ENCODE assay signal across 28 cellular contexts in genomic region chr12:108179305-108179704, GRCh38. TPM values are rescaled to one million over a fixed set of nuclear protein-coding genes. Genes with fewer than 3 reads are reported as not detected.
DNase-seq lines count a peak whose midpoint lies in the region; ATAC-seq, FAIRE-seq and TF ChIP-seq lines count a peak whose summit lies in the region.
"Had no signal": no experiment of that assay in that cellular context is flagged by ENCODE, and none has a peak within 500 bp of the region (broad histone marks: within the 10 kb centered on the region; RNA-seq: fewer than 3 reads in every experiment).

No MANE protein-coding gene starts in this region.

- no peak overlapping the region for H3K18ac ChIP-seq in H1 (ENCODE audit: extremely low read depth, low read length)

- no peak overlapping the region for H4K5ac ChIP-seq in H1 (ENCODE audit: insufficient read length, low read depth, low read length)

- TF ChIP-seq CTCF in HEK293 (tag by site-specific recombination; IDR thresholded peaks at IDR 0.05) (no peak), K562 (IDR thresholded peaks at IDR 0.05 in 2 of 3, conservative IDR thresholded peaks at IDR 0.05 in 1 of 3; ENCODE audit: insufficient read depth in 2 of 3, low read depth in 1 of 3, low read length in 3 of 3) (no peak), H1 (IDR thresholded peaks at IDR 0.05; ENCODE audit: control extremely low read depth in 1 of 3, insufficient read depth in 1 of 3, low read depth in 1 of 3, low read length in 3 of 3) (no peak)

- H2BK5ac ChIP-seq in H1 (ENCODE audit: low read depth, low read length) = no peak overlapping the region

- H3K9me3 ChIP-seq in HEK293 (ENCODE audit: control insufficient read depth, insufficient read depth, low read depth, low read length) (no peaks in the 10 kb centered on the region), K562 (replicated peaks; ENCODE audit: control insufficient read depth, insufficient read depth, low read depth, low read length) (no peaks in the 10 kb centered on the region), H1 (ENCODE audit: insufficient read depth in 2 of 2, low read depth in 1 of 2, low read length in 1 of 2) (peaks cover 0 to 4% of the 10 kb centered on the region in 2 experiments)
- H3K9me3 ChIP-seq: BE2C, BLaER1 had no signal

- ATAC-seq in K562 = no peak
- ATAC-seq: GM12878 had no signal

- no peak overlapping the region for H3K56ac ChIP-seq in H1 (replicated peaks; ENCODE audit: insufficient read length, low read depth, low read length)

- no peak overlapping the region for H3K4me2 ChIP-seq in K562 (ENCODE audit: insufficient read depth, low read length)
- H3K4me2 ChIP-seq in H1 (ENCODE audit: insufficient read depth in 1 of 2, low read depth in 2 of 2, low read length in 2 of 2) = no peak overlapping the region
- H3K4me2 ChIP-seq: BLaER1 had no signal

- CTCF ChIA-PET in HEK293 (lab: Yijun Ruan, JAX) (no interaction called here), K562 (lab: Yijun Ruan, JAX; ENCODE audit: low intra/inter-chr PET ratio) (no interaction called here), H1 (lab: Charles Lee; ENCODE audit: partially characterized antibody) (interaction anchor here (0.8 to 4.6 kb wide), 4 partner anchors 10 to 116 kb away, joined by 4 to 24 read pairs (median 13); partner anchors contain the start of gene WSCD2)

- no peaks in the 10 kb centered on the region for H3K23me2 ChIP-seq in H1 (ENCODE audit: low read depth, low read length)

- intact Hi-C loops in K562 (cut with micrococcal nuclease) = no loop called here
- intact Hi-C loops in head of caudate nucleus (cut with DNase I) = no loop called here

- POLR2A ChIA-PET in HEK293 (lab: Yijun Ruan, JAX) = no interaction called here
- POLR2A ChIA-PET in K562 (lab: Yijun Ruan, JAX) = no interaction called here
- POLR2A ChIA-PET in H1 (lab: Charles Lee; ENCODE audit: partially characterized antibody) = no interaction called here

- no peak overlapping the region for H2BK120ac ChIP-seq in H1 (replicated peaks; ENCODE audit: low read depth, low read length)

- no peak overlapping the region for H3K4me3 ChIP-seq in HEK293 (ENCODE audit: low read depth, low read length)
- H3K4me3 ChIP-seq in K562 = no peak overlapping the region
- H3K4me3 ChIP-seq in H1 (ENCODE audit: extremely low read depth in 1 of 4, insufficient read depth in 2 of 4, low read depth in 3 of 4, low read length in 4 of 4) = no peak overlapping the region
- H3K4me3 ChIP-seq: BLaER1, GM12878 had no signal

- H2AK5ac ChIP-seq in H1 (ENCODE audit: low read depth, low read length) = no peak overlapping the region

- H2BK15ac ChIP-seq in H1 (ENCODE audit: low read length) = no peak overlapping the region

- DNase-seq in K562 (ENCODE audit: extremely low read depth in 1 of 4, low spot score in 3 of 4) = no peak
- DNase-seq in H1 (ENCODE audit: low read depth in 1 of 2, low spot score in 2 of 2) = no peak
- DNase-seq in SKM-1 (lab: John Stamatoyannopoulos, UW; ENCODE audit: unreplicated experiment) = no peak
- no peak for DNase-seq in head of caudate nucleus
- DNase-seq: 8988T; ACHN; BE2C; C1 segment of cervical spinal cord; CD4-positive, alpha-beta memory T cell; CD4-positive, CD25-positive, alpha-beta regulatory T cell; CD8-positive, alpha-beta memory T cell; COR-L47; DMS 273 treated with DMSO at 0.1 percent for 48 hours; DMS153; DMS53; DMS79; DND-41; EL; GDM1 had no signal

- no TSS peak for BruUV-seq in K562 (replicated peaks; lab: Mats Ljungman, UMichigan)

- H3K27me3 ChIP-seq in K562 (ENCODE audit: control insufficient read depth in 2 of 2, insufficient read depth in 2 of 2, low read length in 2 of 2) (peaks cover 0 to 5% of the 10 kb centered on the region in 2 experiments; a peak in 2 of 5 replicates), H1 (replicated peaks in 1 of 4; ENCODE audit: control insufficient read depth in 3 of 4, extremely low read depth in 1 of 4, insufficient read depth in 3 of 4, low read length in 3 of 4) (no peaks in the 10 kb centered on the region)
- H3K27me3 ChIP-seq: BE2C, BLaER1 had no signal

- in situ Hi-C loops in K562 (cut with MboI) = no loop called here

- H3K27ac ChIP-seq in HEK293 (ENCODE audit: extremely low read depth, low read depth, low read length) (no peak overlapping the region), K562 (ENCODE audit: extremely low read depth, low read depth, low read length) (no peak overlapping the region), H1 (ENCODE audit: low read depth, low read length) (no peak overlapping the region)
- H3K27ac ChIP-seq: BLaER1 had no signal

- no peak overlapping the region for H2BK20ac ChIP-seq in H1 (ENCODE audit: low read length)

- H3K23ac ChIP-seq in H1 (ENCODE audit: insufficient read length) = no peak overlapping the region

- no peaks in the 10 kb centered on the region for H3K9me1 ChIP-seq in K562 (ENCODE audit: control insufficient read depth, insufficient read depth, low read length)

- no peak for TF ChIP-seq EP300 in K562 (IDR thresholded peaks at IDR 0.05; ENCODE audit: low read length)
- no peak for TF ChIP-seq EP300 in H1 (IDR thresholded peaks at IDR 0.05; ENCODE audit: borderline replicate concordance in 1 of 2, low read depth in 2 of 2, low read length in 2 of 2)

- no peak overlapping the region for H4K91ac ChIP-seq in H1 (replicated peaks; ENCODE audit: insufficient read length, low read length)

- H2AFZ ChIP-seq in K562 (ENCODE audit: low read depth, low read length) (no peak overlapping the region), H1 (ENCODE audit: low read length) (no peak overlapping the region)

- H4K8ac ChIP-seq in H1 (ENCODE audit: extremely low read depth, insufficient read depth, low read length) = no peak overlapping the region; the same call in 1 of the 2 replicates

- H3K9ac ChIP-seq in K562 (ENCODE audit: insufficient read depth in 1 of 2, low read depth in 2 of 2, low read length in 2 of 2) (no peak overlapping the region), H1 (replicated peaks in 1 of 4; ENCODE audit: extremely low read depth in 1 of 4, low read depth in 3 of 4, low read length in 3 of 4) (no peak overlapping the region)
- H3K9ac ChIP-seq: BLaER1 had no signal

- FAIRE-seq in K562 (lab: Jason Lieb, UNC) (no peak), H1 (lab: Jason Lieb, UNC) (no peak)
- FAIRE-seq: A204.1, GM12878, GM12892, GM18507 had no signal

- H3K4me1 ChIP-seq in HEK293 (ENCODE audit: control insufficient read depth, insufficient read depth, low read length) (no peaks in the 10 kb centered on the region), K562 (replicated peaks in 1 of 2; ENCODE audit: control insufficient read depth in 2 of 2, insufficient read depth in 2 of 2, low read length in 2 of 2) (no peaks in the 10 kb centered on the region), H1 (replicated peaks in 1 of 4; ENCODE audit: control insufficient read depth in 3 of 4, insufficient read depth in 4 of 4, low read length in 3 of 4) (peaks cover 0 to 8% (median 2%) of the 10 kb centered on the region in 4 experiments; a peak in 5 of 7 replicates)
- H3K4me1 ChIP-seq: BLaER1 had no signal

- TF ChIP-seq POLR2A in K562 (conservative IDR thresholded peaks at IDR 0.05) (no peak), H1 (IDR thresholded peaks at IDR 0.05; ENCODE audit: control extremely low read depth in 1 of 2, low read depth in 2 of 2, low read length in 2 of 2) (no peak)

- no peak overlapping the region for H3K14ac ChIP-seq in H1 (ENCODE audit: insufficient read length)

- no peak overlapping the region for H3K4ac ChIP-seq in H1 (replicated peaks; ENCODE audit: insufficient read length, low read depth, low read length)

- WGBS in K562 (ENCODE audit: insufficient coverage, low coverage, missing lambda C conversion rate) = 4% methylated on average over 2 of the region's 2 CpGs
- WGBS in H1 (ENCODE audit: extremely low coverage in 1 of 2, insufficient coverage in 1 of 2, insufficient read length in 1 of 2, insufficient replicate concordance in 2 of 2, low coverage in 1 of 2, low lambda C conversion rate in 2 of 2, missing lambda C conversion rate in 1 of 2), 2 experiments = 81% methylated on average over 2 of the region's 2 CpGs; no CpG with 5 or more reads in 1 of the 2 experiments

- no peaks in the 10 kb centered on the region for H3K79me1 ChIP-seq in H1 (ENCODE audit: low read depth, low read length)

- H3K36me3 ChIP-seq in HEK293 (ENCODE audit: control insufficient read depth in 2 of 2, insufficient read depth in 1 of 2, low read length in 2 of 2) (no peaks in the 10 kb centered on the region), K562 (ENCODE audit: control insufficient read depth, insufficient read depth, low read length) (no peaks in the 10 kb centered on the region), H1 (ENCODE audit: control insufficient read depth in 2 of 4, insufficient read depth in 4 of 4, low read length in 3 of 4) (no peaks in the 10 kb centered on the region)
- H3K36me3 ChIP-seq: BE2C, BLaER1 had no signal

- TF ChIP-seq RAD21 in K562 (CRISPR knock-in tag; conservative IDR thresholded peaks at IDR 0.05 in 1 of 2, IDR thresholded peaks at IDR 0.05 in 1 of 2) = no peak
- TF ChIP-seq RAD21 in H1 (IDR thresholded peaks at IDR 0.05 in 1 of 2, conservative IDR thresholded peaks at IDR 0.05 in 1 of 2; ENCODE audit: low read depth in 2 of 2, low read length in 2 of 2) = no peak

- H4K20me1 ChIP-seq in K562 (replicated peaks; ENCODE audit: control insufficient read depth, insufficient read depth, low read length) = 0 out of 2 replicates have a peak, but pooled peaks cover 5% of the 10 kb centered on the region
- H4K20me1 ChIP-seq in H1 (replicated peaks in 1 of 2; ENCODE audit: control insufficient read depth in 1 of 2, insufficient read depth in 2 of 2, low read length in 2 of 2) = no peaks in the 10 kb centered on the region
- H4K20me1 ChIP-seq: BLaER1 had no signal

- H3K79me2 ChIP-seq in K562 (ENCODE audit: control insufficient read depth, insufficient read depth, low read length) (no peaks in the 10 kb centered on the region), H1 (ENCODE audit: control insufficient read depth in 1 of 2, insufficient read depth in 2 of 2, low read length in 2 of 2) (no peaks in the 10 kb centered on the region)

- no peak overlapping the region for H2BK12ac ChIP-seq in H1 (ENCODE audit: low read depth, low read length)

RNA-seq across cellular contexts. Expression of gene WSCD2, which starts 50.2 kb away (rescaled TPM):
- total RNA-seq in K562 (2011; cell fraction: chromatin; rRNA removed; ENCODE audit: low replicate concordance) = 0.65 and 4.6 TPM in 2 replicates
- 0.33 and 1.8 TPM in 2 replicates for total RNA-seq in K562 (2011; cell fraction: nucleolus; rRNA removed)
- 2.8 and 3.4 TPM in 2 replicates for total RNA-seq in K562 (2011; cell fraction: nucleoplasm; rRNA removed)
- total RNA-seq in K562 (2014; rRNA removed) = 4.0 and 4.9 TPM in 2 replicates
- 3.0 TPM in 2 replicates for total RNA-seq in K562 (2014; rRNA removed; fragmentation: Illumina TruSeq; extraction: Trizol)
- 13.9 and 14.1 TPM in 2 replicates for total RNA-seq in K562 (2015; rRNA removed; fragmentation: Illumina TruSeq; extraction: Trizol)
- 4.0 and 5.0 TPM in 2 replicates for total RNA-seq in K562 (2021)
- polyA plus RNA-seq in K562 (2011; rRNA removed) = 0.88 and 0.91 TPM in 2 replicates
- 0.15 and 0.38 TPM in 2 replicates for polyA plus RNA-seq in K562 (2011; cell fraction: cytosol; rRNA removed)
- polyA plus RNA-seq in K562 (2011; cell fraction: nucleus; rRNA removed) = 0.50 and 1.4 TPM in 2 replicates
- 9.3 and 12.5 TPM in 2 replicates for polyA plus RNA-seq in K562 (2012)
- polyA plus RNA-seq in K562 (2014; fragmentation: Illumina TruSeq; extraction: Trizol) = 2.8 and 5.2 TPM in 2 replicates
- under 1 TPM; 0.72 to 0.89 TPM for polyA plus RNA-seq in K562 (2014; fragmentation: Nextera tagmentation; extraction: Ambion mirVana)
- 4.1 and 6.0 TPM in 2 replicates for polyA plus RNA-seq in K562 (2014; rRNA removed)
- polyA minus RNA-seq in K562 (2011; rRNA and poly(A)+ RNA removed) = 0.11 and 0.57 TPM in 2 replicates
- polyA minus RNA-seq in K562 (2011; cell fraction: cytosol; rRNA and poly(A)+ RNA removed) = 1.2 TPM in 1 of 2 replicates, not detected in the other
- 0.67 and 3.7 TPM in 2 replicates for polyA minus RNA-seq in K562 (2011; cell fraction: nucleus; rRNA and poly(A)+ RNA removed)
- total RNA-seq in H1 (2021; fragmentation: NEBNext Ultra II Directional; extraction: Animal tissue kit (Norgen Biotek cat#: 25700)) = 1.7 and 2.2 TPM in 2 replicates
- 0.99 and 1.3 TPM in 2 replicates for polyA plus RNA-seq in H1 (2011; rRNA removed)
- polyA plus RNA-seq in H1 (2011; cell fraction: cytosol; rRNA removed) = 1.00 TPM
- 2.6 TPM for polyA plus RNA-seq in H1 (2011; cell fraction: nucleus; rRNA removed)
- polyA plus RNA-seq in H1 (2012, experiment 1 of 2) = 1.1 to 2.5 TPM (median 1.3 TPM) in 4 replicates
- 1.1 TPM for polyA plus RNA-seq in H1 (2012, experiment 2 of 2)
- 0.73 TPM for polyA plus RNA-seq in H1 (2013, experiment 1 of 2)
- polyA plus RNA-seq in H1 (2013, experiment 2 of 2) = 0.70 TPM
- polyA minus RNA-seq in H1 (2011; rRNA and poly(A)+ RNA removed) = 1.7 and 5.8 TPM in 2 replicates
- 1.9 TPM for polyA minus RNA-seq in H1 (2011; cell fraction: cytosol; rRNA and poly(A)+ RNA removed)
- 4.1 TPM for polyA minus RNA-seq in H1 (2011; cell fraction: nucleus; rRNA and poly(A)+ RNA removed)
- total RNA-seq: A673; CD4-positive, alpha-beta memory T cell; CD8-positive, alpha-beta memory T cell; GM12878 had no signal
- polyA plus RNA-seq: AG04450; CD14-positive monocyte; CD4-positive, alpha-beta memory T cell had no signal

Comparison
In these comparisons a context has a peak if more than half of its experiments do, and no peak if none do; other contexts are left out.
1. Of the 44 proteins assayed by ChIP-seq in both K562 and HEK293: peak only in K562: none; only in HEK293: none; in both: PRDM10; in neither: 43.